Comparison of ENCODE assay signal across 1 cellular context in the genomic region with DNA sequence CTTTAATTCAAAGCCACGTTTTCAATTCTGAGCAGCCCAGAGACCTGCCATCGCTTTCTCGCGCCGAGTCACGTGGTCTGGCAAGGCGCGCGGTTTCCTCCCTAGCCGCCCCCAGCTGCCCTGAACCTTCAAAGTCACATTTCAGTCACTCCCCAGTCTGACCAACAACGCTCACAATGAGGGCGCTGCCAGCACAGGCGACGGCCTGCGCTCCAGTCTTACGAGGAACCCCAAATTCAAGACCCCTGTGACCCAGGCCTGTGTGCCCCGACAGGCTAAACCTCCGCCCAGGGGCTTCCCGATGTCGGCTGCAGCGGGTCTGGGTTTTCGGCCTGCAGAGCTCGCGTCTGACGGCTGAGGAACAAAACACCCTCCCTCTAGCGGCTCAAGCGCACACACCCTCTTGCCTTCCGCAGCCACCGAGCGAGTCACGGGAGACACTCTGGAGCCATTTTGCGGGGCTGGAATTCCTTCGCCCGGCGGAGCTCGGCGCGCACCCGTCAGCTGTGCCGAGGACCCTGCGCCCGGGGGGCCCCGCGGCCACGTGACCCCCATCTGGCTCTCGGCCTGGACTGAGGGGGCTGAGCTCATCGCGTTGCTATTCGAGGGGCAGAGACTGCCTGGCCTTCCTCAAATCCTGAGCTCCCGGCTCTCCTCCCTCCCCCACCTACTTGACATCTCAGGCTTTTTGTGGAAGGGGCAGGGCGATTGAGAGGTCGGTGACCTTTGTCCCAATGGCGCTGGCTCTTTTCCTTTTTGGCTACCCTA.
A peak's percentile ranks its signal among the peaks of the same experiment; 100 is the strongest.
TF ChIP-seq lines count a peak whose summit lies in the region.

No MANE protein-coding gene starts in this region.

TF ChIP-seq in HepG2, 621 proteins besides CTCF, POLR2A, EP300 and RAD21 (continued from another document and continues in another):
- TF ChIP-seq, protein P1, sequence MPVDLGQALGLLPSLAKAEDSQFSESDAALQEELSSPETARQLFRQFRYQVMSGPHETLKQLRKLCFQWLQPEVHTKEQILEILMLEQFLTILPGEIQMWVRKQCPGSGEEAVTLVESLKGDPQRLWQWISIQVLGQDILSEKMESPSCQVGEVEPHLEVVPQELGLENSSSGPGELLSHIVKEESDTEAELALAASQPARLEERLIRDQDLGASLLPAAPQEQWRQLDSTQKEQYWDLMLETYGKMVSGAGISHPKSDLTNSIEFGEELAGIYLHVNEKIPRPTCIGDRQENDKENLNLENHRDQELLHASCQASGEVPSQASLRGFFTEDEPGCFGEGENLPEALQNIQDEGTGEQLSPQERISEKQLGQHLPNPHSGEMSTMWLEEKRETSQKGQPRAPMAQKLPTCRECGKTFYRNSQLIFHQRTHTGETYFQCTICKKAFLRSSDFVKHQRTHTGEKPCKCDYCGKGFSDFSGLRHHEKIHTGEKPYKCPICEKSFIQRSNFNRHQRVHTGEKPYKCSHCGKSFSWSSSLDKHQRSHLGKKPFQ (CRISPR knock-in tag; IDR thresholded peaks at IDR 0.05; ENCODE audit: insufficient replicate concordance): peak; percentile 38
- TF ChIP-seq ZNF841 (CRISPR knock-in tag; IDR thresholded peaks at IDR 0.05; ENCODE audit: borderline replicate concordance) (no peak), ZZZ3 (CRISPR knock-in tag; IDR thresholded peaks at IDR 0.05; ENCODE audit: borderline replicate concordance) (no peak), AGO2 (optimal IDR thresholded peaks at IDR 0.05; ENCODE audit: low read depth, low read length) (peak; percentile 99), ZNF263 (CRISPR knock-in tag; IDR thresholded peaks at IDR 0.05) (no peak), ZNF235 (CRISPR knock-in tag; IDR thresholded peaks at IDR 0.05; ENCODE audit: borderline replicate concordance) (0 out of 2 replicates have a peak, but pooled peaks have one; percentile 42), ZNF207 (IDR thresholded peaks at IDR 0.05; ENCODE audit: borderline replicate concordance) (no peak), ZBTB20 (CRISPR knock-in tag; IDR thresholded peaks at IDR 0.05; ENCODE audit: borderline replicate concordance, low read depth) (peak; percentile 66; the same call in 1 of the 2 replicates), MAFG (CRISPR knock-in tag; IDR thresholded peaks at IDR 0.05) (no peak), WIZ (CRISPR knock-in tag; IDR thresholded peaks at IDR 0.05) (peak; percentile 72; the same call in 1 of the 2 replicates), JUNB (CRISPR knock-in tag; IDR thresholded peaks at IDR 0.05; ENCODE audit: borderline replicate concordance) (no peak), NR2F1 (CRISPR knock-in tag; IDR thresholded peaks at IDR 0.05) (peak in 1 of 2 experiments; percentile 45; a peak in 1 of 4 replicates), GABPB1 (CRISPR knock-in tag; IDR thresholded peaks at IDR 0.05) (peak; percentile 71), ZNF335 (CRISPR knock-in tag; IDR thresholded peaks at IDR 0.05) (no peak), ZNF24 (IDR thresholded peaks at IDR 0.05) (no peak), ZNF431 (CRISPR knock-in tag; IDR thresholded peaks at IDR 0.05; ENCODE audit: borderline replicate concordance, low read depth) (peak; percentile 16; the same call in 1 of the 2 replicates), ZNF709 (CRISPR knock-in tag; IDR thresholded peaks at IDR 0.05) (peak; percentile 93; the same call in 1 of the 2 replicates), JUN (CRISPR knock-in tag; IDR thresholded peaks at IDR 0.05) (peak; percentile 92), NRL (CRISPR knock-in tag; IDR thresholded peaks at IDR 0.05; ENCODE audit: borderline replicate concordance) (peak; percentile 84), ZSCAN21 (CRISPR knock-in tag; IDR thresholded peaks at IDR 0.05; ENCODE audit: borderline replicate concordance) (peak; percentile 67; the same call in 1 of the 2 replicates), ZNF552 (CRISPR knock-in tag; IDR thresholded peaks at IDR 0.05; ENCODE audit: borderline replicate concordance) (peak; percentile 9; the same call in 1 of the 2 replicates), ZNF34 (CRISPR knock-in tag; IDR thresholded peaks at IDR 0.05; ENCODE audit: borderline replicate concordance) (0 out of 2 replicates have a peak, but pooled peaks have one; percentile 31), SNAPC2 (CRISPR knock-in tag; IDR thresholded peaks at IDR 0.05) (peak; percentile 83), GPN1 (CRISPR knock-in tag; IDR thresholded peaks at IDR 0.05; ENCODE audit: borderline replicate concordance) (no peak), HNRNPH1 (optimal IDR thresholded peaks at IDR 0.05; ENCODE audit: low read depth, low read length) (no peak), SMAD1 (CRISPR knock-in tag; IDR thresholded peaks at IDR 0.05; ENCODE audit: borderline replicate concordance, low read depth) (0 out of 2 replicates have a peak, but pooled peaks have one; percentile 51), ZNF180 (CRISPR knock-in tag; IDR thresholded peaks at IDR 0.05; ENCODE audit: borderline replicate concordance, low read depth) (no peak), SSRP1 (CRISPR knock-in tag; IDR thresholded peaks at IDR 0.05) (no peak; the same call in 1 of the 2 replicates), ZNF274 (CRISPR knock-in tag; IDR thresholded peaks at IDR 0.05) (0 out of 2 replicates have a peak, but pooled peaks have one; percentile 40), ZNF230 (CRISPR knock-in tag; IDR thresholded peaks at IDR 0.05) (peak; percentile 92), HNRNPK (IDR thresholded peaks at IDR 0.05; ENCODE audit: low read depth, low read length, poor library complexity, severe bottlenecking) (no peak), ZNF644 (CRISPR knock-in tag; IDR thresholded peaks at IDR 0.05; ENCODE audit: low read depth) (peak; percentile 41; the same call in 1 of the 2 replicates), MAFF (IDR thresholded peaks at IDR 0.05; ENCODE audit: low read depth, low read length) (no peak), JUND (CRISPR knock-in tag; IDR thresholded peaks at IDR 0.05) (peak; percentile 77; the same call in 1 of the 2 replicates)
- TF ChIP-seq, protein P2, sequence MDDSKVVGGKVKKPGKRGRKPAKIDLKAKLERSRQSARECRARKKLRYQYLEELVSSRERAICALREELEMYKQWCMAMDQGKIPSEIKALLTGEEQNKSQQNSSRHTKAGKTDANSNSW (CRISPR knock-in tag; IDR thresholded peaks at IDR 0.05; ENCODE audit: borderline replicate concordance): peak; percentile 38; the same call in 1 of the 2 replicates
- TF ChIP-seq, protein P3, sequence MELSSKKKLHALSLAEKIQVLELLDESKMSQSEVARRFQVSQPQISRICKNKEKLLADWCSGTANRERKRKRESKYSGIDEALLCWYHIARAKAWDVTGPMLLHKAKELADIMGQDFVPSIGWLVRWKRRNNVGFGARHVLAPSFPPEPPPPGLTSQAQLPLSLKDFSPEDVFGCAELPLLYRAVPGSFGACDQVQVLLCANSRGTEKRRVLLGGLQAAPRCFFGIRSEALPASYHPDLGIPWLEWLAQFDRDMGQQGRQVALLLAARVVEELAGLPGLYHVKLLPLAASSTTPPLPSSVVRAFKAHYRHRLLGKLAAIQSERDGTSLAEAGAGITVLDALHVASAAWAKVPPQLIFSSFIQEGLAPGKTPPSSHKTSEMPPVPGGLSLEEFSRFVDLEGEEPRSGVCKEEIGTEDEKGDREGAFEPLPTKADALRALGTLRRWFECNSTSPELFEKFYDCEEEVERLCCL (CRISPR knock-in tag; IDR thresholded peaks at IDR 0.05; ENCODE audit: borderline replicate concordance): no peak
- TF ChIP-seq, protein P4, sequence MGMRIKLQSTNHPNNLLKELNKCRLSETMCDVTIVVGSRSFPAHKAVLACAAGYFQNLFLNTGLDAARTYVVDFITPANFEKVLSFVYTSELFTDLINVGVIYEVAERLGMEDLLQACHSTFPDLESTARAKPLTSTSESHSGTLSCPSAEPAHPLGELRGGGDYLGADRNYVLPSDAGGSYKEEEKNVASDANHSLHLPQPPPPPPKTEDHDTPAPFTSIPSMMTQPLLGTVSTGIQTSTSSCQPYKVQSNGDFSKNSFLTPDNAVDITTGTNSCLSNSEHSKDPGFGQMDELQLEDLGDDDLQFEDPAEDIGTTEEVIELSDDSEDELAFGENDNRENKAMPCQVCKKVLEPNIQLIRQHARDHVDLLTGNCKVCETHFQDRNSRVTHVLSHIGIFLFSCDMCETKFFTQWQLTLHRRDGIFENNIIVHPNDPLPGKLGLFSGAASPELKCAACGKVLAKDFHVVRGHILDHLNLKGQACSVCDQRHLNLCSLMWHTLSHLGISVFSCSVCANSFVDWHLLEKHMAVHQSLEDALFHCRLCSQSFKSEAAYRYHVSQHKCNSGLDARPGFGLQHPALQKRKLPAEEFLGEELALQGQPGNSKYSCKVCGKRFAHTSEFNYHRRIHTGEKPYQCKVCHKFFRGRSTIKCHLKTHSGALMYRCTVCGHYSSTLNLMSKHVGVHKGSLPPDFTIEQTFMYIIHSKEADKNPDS (CRISPR knock-in tag; IDR thresholded peaks at IDR 0.05): no peak
- TF ChIP-seq, protein P5, sequence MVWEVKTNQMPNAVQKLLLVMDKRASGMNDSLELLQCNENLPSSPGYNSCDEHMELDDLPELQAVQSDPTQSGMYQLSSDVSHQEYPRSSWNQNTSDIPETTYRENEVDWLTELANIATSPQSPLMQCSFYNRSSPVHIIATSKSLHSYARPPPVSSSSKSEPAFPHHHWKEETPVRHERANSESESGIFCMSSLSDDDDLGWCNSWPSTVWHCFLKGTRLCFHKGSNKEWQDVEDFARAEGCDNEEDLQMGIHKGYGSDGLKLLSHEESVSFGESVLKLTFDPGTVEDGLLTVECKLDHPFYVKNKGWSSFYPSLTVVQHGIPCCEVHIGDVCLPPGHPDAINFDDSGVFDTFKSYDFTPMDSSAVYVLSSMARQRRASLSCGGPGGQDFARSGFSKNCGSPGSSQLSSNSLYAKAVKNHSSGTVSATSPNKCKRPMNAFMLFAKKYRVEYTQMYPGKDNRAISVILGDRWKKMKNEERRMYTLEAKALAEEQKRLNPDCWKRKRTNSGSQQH (CRISPR knock-in tag; IDR thresholded peaks at IDR 0.05; ENCODE audit: low read depth): 0 out of 2 replicates have a peak, but pooled peaks have one; percentile 30
- TF ChIP-seq, protein P6, sequence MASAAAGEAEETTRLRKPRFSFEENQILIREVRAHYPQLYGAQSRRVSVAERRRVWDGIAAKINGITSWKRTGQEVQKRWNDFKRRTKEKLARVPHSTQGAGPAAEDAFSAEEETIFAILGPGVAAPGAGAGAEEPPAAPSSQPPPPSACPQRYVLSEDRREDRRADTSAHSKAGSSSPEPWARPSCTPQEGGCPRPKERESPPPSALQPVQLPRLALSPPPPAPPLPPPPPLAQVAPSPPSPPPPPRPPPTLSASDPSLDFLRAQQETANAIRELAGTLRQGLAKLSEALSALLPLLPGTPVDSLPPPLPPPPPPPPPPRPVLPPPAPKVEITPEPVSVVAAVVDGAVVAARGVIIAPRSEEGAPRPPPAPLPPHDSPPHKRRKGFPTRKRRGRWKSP (CRISPR knock-in tag; IDR thresholded peaks at IDR 0.05): peak; percentile 31; the same call in 1 of the 2 replicates
- TF ChIP-seq, protein P7, sequence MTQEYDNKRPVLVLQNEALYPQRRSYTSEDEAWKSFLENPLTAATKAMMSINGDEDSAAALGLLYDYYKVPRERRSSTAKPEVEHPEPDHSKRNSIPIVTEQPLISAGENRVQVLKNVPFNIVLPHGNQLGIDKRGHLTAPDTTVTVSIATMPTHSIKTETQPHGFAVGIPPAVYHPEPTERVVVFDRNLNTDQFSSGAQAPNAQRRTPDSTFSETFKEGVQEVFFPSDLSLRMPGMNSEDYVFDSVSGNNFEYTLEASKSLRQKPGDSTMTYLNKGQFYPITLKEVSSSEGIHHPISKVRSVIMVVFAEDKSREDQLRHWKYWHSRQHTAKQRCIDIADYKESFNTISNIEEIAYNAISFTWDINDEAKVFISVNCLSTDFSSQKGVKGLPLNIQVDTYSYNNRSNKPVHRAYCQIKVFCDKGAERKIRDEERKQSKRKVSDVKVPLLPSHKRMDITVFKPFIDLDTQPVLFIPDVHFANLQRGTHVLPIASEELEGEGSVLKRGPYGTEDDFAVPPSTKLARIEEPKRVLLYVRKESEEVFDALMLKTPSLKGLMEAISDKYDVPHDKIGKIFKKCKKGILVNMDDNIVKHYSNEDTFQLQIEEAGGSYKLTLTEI (CRISPR knock-in tag; conservative IDR thresholded peaks at IDR 0.05): no peak
- TF ChIP-seq, protein P8, sequence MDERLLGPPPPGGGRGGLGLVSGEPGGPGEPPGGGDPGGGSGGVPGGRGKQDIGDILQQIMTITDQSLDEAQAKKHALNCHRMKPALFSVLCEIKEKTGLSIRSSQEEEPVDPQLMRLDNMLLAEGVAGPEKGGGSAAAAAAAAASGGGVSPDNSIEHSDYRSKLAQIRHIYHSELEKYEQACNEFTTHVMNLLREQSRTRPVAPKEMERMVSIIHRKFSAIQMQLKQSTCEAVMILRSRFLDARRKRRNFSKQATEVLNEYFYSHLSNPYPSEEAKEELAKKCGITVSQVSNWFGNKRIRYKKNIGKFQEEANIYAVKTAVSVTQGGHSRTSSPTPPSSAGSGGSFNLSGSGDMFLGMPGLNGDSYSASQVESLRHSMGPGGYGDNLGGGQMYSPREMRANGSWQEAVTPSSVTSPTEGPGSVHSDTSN (CRISPR knock-in tag; IDR thresholded peaks at IDR 0.05): no peak
- TF ChIP-seq, protein P9, sequence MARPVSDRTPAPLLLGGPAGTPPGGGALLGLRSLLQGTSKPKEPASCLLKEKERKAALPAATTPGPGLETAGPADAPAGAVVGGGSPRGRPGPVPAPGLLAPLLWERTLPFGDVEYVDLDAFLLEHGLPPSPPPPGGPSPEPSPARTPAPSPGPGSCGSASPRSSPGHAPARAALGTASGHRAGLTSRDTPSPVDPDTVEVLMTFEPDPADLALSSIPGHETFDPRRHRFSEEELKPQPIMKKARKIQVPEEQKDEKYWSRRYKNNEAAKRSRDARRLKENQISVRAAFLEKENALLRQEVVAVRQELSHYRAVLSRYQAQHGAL (CRISPR knock-in tag; IDR thresholded peaks at IDR 0.05; ENCODE audit: not compliant biosample characterization): no peak
- TF ChIP-seq, protein P10, sequence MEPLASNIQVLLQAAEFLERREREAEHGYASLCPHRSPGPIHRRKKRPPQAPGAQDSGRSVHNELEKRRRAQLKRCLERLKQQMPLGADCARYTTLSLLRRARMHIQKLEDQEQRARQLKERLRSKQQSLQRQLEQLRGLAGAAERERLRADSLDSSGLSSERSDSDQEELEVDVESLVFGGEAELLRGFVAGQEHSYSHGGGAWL (CRISPR knock-in tag; IDR thresholded peaks at IDR 0.05): peak; percentile 51
- TF ChIP-seq, protein P11, sequence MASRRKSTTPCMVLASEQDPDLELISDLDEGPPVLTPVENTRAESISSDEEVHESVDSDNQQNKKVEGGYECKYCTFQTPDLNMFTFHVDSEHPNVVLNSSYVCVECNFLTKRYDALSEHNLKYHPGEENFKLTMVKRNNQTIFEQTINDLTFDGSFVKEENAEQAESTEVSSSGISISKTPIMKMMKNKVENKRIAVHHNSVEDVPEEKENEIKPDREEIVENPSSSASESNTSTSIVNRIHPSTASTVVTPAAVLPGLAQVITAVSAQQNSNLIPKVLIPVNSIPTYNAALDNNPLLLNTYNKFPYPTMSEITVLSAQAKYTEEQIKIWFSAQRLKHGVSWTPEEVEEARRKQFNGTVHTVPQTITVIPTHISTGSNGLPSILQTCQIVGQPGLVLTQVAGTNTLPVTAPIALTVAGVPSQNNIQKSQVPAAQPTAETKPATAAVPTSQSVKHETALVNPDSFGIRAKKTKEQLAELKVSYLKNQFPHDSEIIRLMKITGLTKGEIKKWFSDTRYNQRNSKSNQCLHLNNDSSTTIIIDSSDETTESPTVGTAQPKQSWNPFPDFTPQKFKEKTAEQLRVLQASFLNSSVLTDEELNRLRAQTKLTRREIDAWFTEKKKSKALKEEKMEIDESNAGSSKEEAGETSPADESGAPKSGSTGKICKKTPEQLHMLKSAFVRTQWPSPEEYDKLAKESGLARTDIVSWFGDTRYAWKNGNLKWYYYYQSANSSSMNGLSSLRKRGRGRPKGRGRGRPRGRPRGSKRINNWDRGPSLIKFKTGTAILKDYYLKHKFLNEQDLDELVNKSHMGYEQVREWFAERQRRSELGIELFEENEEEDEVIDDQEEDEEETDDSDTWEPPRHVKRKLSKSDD (CRISPR knock-in tag; IDR thresholded peaks at IDR 0.05; ENCODE audit: low read depth): peak; percentile 73; the same call in 1 of the 2 replicates
